In the genomic region with DNA sequence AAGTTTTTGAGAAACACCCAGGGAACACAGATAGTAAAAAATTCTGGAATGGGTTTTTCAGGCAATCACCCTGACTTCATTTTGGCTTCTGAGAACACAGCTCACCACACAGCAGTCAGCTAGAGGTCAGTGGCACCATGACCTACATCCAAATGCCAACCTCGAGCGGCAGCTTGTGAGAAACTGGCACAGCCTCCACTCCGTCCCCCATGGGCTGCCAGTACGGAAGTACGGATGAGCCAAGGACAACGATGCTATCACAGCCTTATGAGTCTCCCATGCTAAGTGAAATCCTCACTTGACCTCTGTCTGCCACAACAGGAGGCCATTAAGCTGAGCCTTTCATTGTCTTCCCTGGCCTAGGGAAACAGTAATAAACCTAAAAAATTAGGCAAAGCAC, we compare ENCODE assay signal across 16 cellular contexts.
"Had no signal": no experiment of that assay in that cellular context is flagged by ENCODE, and none has a peak within 500 bp of the region (broad histone marks: within the 10 kb centered on the region; RNA-seq: fewer than 3 reads in every experiment).

No MANE protein-coding gene starts in this region.

- ATAC-seq: mucosa of descending colon; naive thymus-derived CD4-positive, alpha-beta T cell had no signal

- H3K27ac ChIP-seq: esophagus squamous epithelium, SJCRH30, upper lobe of left lung had no signal

- FAIRE-seq: endothelial cell of umbilical vein, TTC549 had no signal

- H3K36me3 ChIP-seq: esophagus squamous epithelium, SJCRH30, upper lobe of left lung had no signal

- H3K9me3 ChIP-seq: esophagus squamous epithelium, mucosa of descending colon, SJCRH30, upper lobe of left lung had no signal

- H3K4me1 ChIP-seq: SJCRH30, upper lobe of left lung had no signal

- H3K4me3 ChIP-seq: esophagus squamous epithelium, mucosa of descending colon, SJCRH30, upper lobe of left lung had no signal

- H3K27me3 ChIP-seq: esophagus squamous epithelium, SJCRH30, upper lobe of left lung had no signal

- DNase-seq: activated CD4-positive, alpha-beta memory T cell treated with anti-CD3 and anti-CD28 coated beads, Interleukin-2, amount 10 ng/mL, durations not matched to agents 7 days and 5 days; activated CD4-positive, alpha-beta T cell treated with anti-CD3 and anti-CD28 coated beads for 4 hours; activated naive CD4-positive, alpha-beta T cell treated with anti-CD3 and anti-CD28 coated beads, Interleukin-2, amount 10 ng/mL, durations not matched to agents 7 days and 5 days; activated T-cell treated with anti-CD3 and anti-CD28 coated beads, Interleukin-2, amount 50 U/mL, for 24 hours; central memory CD4-positive, alpha-beta T cell; cortex of kidney; effector CD4-positive, alpha-beta T cell; esophagus squamous epithelium; mucosa of descending colon; naive thymus-derived CD4-positive, alpha-beta T cell; SJCRH30; stimulated activated CD4-positive, alpha-beta T cell treated with anti-CD3 and anti-CD28 coated beads, Interleukin-12 subunit alpha, Interleukin-12 subunit beta, amount 100 ng/mL, for 4 hours; stimulated activated naive CD4-positive, alpha-beta T cell; upper lobe of left lung had no signal
